9 cellular contexts compared by ENCODE assay signal in the genomic region with DNA sequence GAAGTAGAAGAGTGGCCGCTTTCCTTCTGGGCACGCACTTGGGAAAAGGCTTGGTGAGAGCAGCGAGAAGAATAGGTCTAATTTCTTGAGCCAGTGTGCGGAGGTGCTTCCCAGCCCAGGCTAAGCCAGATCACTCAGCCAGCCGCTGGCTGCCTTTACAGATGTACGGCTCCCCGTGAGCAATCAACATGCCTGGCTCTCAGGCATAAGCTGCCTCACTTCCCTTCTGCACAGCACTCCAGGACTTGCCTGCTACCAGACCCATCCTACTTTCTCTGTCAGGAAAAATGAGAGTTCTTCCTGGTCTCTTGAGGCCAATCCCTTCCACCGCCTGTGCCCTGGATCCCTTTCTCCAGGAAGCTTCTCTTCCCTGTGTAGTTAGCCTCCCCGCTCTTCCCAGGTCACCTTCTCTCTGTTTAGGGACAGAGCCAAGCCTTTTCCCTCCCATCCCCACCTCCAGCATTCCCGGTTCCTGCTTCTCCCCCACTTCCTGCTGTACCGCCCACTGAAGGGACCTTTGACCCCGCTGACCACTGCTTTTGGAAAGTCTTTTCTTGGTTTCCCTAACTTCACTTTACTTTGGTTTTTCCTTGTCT. TPM values are rescaled to one million over a fixed set of nuclear protein-coding genes. Genes with fewer than 3 reads are reported as not detected.
DNase-seq lines count a peak whose midpoint lies in the region; ATAC-seq and TF ChIP-seq lines count a peak whose summit lies in the region.
"Had no signal": no experiment of that assay in that cellular context is flagged by ENCODE, and none has a peak within 500 bp of the region (broad histone marks: within the 10 kb centered on the region; RNA-seq: fewer than 3 reads in every experiment).

No MANE protein-coding gene starts in this region.

- H3K27ac ChIP-seq in A673 (ENCODE audit: low read depth, low read length, poor library complexity, severe bottlenecking) (peak overlapping the region; percentile 91), HEK293 (ENCODE audit: extremely low read depth, low read depth, low read length) (no peak overlapping the region; the same call in 1 of the 2 replicates), right lobe of liver (peak overlapping the region; percentile 97 to 100 (median 98)), ascending aorta (no peak overlapping the region)

- no peak for ATAC-seq in activated naive CD8-positive, alpha-beta T cell treated with anti-CD3 and anti-CD28 coated beads, Interleukin-2, amount 10 ng/mL, durations not matched to agents 7 days and 5 days (ENCODE audit: low read depth)
- peak; percentile 38 to 62 (median 62) for ATAC-seq in right lobe of liver
- no peak for ATAC-seq in GM19467 (IDR thresholded peaks at IDR 0.05; ENCODE audit: unreplicated experiment)

- peak; percentile 42 for DNase-seq in A673 (ENCODE audit: low spot score)
- DNase-seq in activated naive CD8-positive, alpha-beta T cell treated with anti-CD3 and anti-CD28 coated beads, Interleukin-2, amount 10 ng/mL, durations not matched to agents 7 days and 5 days = no peak
- DNase-seq in right lobe of liver = peak in 2 of 3 donors; percentile 68 to 74
- DNase-seq in GOT3 (lab: John Stamatoyannopoulos, UW) = no peak
- DNase-seq in ascending aorta (ENCODE audit: low spot score in 2 of 2) = no peak
- DNase-seq in ureter (ENCODE audit: low spot score) = no peak

- H3K4me1 ChIP-seq in A673 (ENCODE audit: insufficient read depth, low read length, poor library complexity, severe bottlenecking) = peaks cover 11% of the 10 kb centered on the region
- no peaks in the 10 kb centered on the region for H3K4me1 ChIP-seq in HEK293 (ENCODE audit: control insufficient read depth, insufficient read depth, low read length)
- H3K4me1 ChIP-seq in right lobe of liver = peaks cover 0 to 40% (median 16%) of the 10 kb centered on the region in 4 donors
- peaks cover 0 to 9% of the 10 kb centered on the region in 2 donors for H3K4me1 ChIP-seq in ascending aorta

- TF ChIP-seq CTCF in A673 (conservative IDR thresholded peaks at IDR 0.05; ENCODE audit: low read depth, low read length) (no peak), HEK293 (tag by site-specific recombination; IDR thresholded peaks at IDR 0.05) (no peak), right lobe of liver (IDR thresholded peaks at IDR 0.05) (no peak), ascending aorta (IDR thresholded peaks at IDR 0.05) (no peak)

- peaks cover 12% of the 10 kb centered on the region for H3K36me3 Mint-ChIP-seq in activated naive CD8-positive, alpha-beta T cell treated with anti-CD3 and anti-CD28 coated beads, Interleukin-2, amount 10 ng/mL, durations not matched to agents 7 days and 5 days

- peaks cover 34% of the 10 kb centered on the region for H3K36me3 ChIP-seq in A673 (ENCODE audit: insufficient read depth, low read length, poor library complexity, severe bottlenecking)
- peaks cover 8 to 52% of the 10 kb centered on the region in 2 experiments for H3K36me3 ChIP-seq in HEK293 (ENCODE audit: control insufficient read depth in 2 of 2, insufficient read depth in 1 of 2, low read length in 2 of 2)
- peaks cover 0 to 14% (median under 1%) of the 10 kb centered on the region in 4 donors for H3K36me3 ChIP-seq in right lobe of liver
- no peaks in the 10 kb centered on the region for H3K36me3 ChIP-seq in ascending aorta

- TF ChIP-seq POLR2A in right lobe of liver (IDR thresholded peaks at IDR 0.05) = peak; percentile 81

- H3K9me3 ChIP-seq in A673 (ENCODE audit: low read depth, low read length, poor library complexity, severe bottlenecking) (no peaks in the 10 kb centered on the region), HEK293 (ENCODE audit: control insufficient read depth, insufficient read depth, low read depth, low read length) (no peaks in the 10 kb centered on the region), right lobe of liver (no peaks in the 10 kb centered on the region), ascending aorta (no peaks in the 10 kb centered on the region)

- H3K27ac Mint-ChIP-seq in activated naive CD8-positive, alpha-beta T cell treated with anti-CD3 and anti-CD28 coated beads, Interleukin-2, amount 10 ng/mL, durations not matched to agents 7 days and 5 days = peak overlapping the region; percentile 98

- intact Hi-C loops in A673 (cut with micrococcal nuclease; ENCODE audit: unreplicated experiment) = no loop called here
- intact Hi-C loops in right lobe of liver (cut with DNase I) = no loop called here
- intact Hi-C loops in ascending aorta (cut with DNase I) = no loop called here

- H3K4me1 Mint-ChIP-seq in activated naive CD8-positive, alpha-beta T cell treated with anti-CD3 and anti-CD28 coated beads, Interleukin-2, amount 10 ng/mL, durations not matched to agents 7 days and 5 days = peaks cover 21% of the 10 kb centered on the region

- H3K4me3 ChIP-seq in A673 (ENCODE audit: low read depth, low read length, poor library complexity, severe bottlenecking) (peak overlapping the region; percentile 87), HEK293 (ENCODE audit: low read depth, low read length) (peak overlapping the region; percentile 80), right lobe of liver (peak overlapping the region; percentile 70 to 82 (median 78)), ascending aorta (peak overlapping the region in 1 of 2 donors; percentile 65)

- H3K27me3 ChIP-seq in A673 (replicated peaks; ENCODE audit: insufficient read depth, low read depth, low read length, poor library complexity) (no peaks in the 10 kb centered on the region), right lobe of liver (no peaks in the 10 kb centered on the region), ascending aorta (no peaks in the 10 kb centered on the region)

- peak overlapping the region; percentile 99 for H3K4me3 Mint-ChIP-seq in activated naive CD8-positive, alpha-beta T cell treated with anti-CD3 and anti-CD28 coated beads, Interleukin-2, amount 10 ng/mL, durations not matched to agents 7 days and 5 days

- POLR2A ChIA-PET in A673 (lab: Charles Lee; ENCODE audit: low non-redundant PET) = no interaction called here
- POLR2A ChIA-PET in HEK293 (lab: Yijun Ruan, JAX) = no interaction called here
- POLR2A ChIA-PET in activated naive CD8-positive, alpha-beta T cell treated with anti-CD3 and anti-CD28 coated beads, Interleukin-2, amount 10 ng/mL, durations not matched to agents 7 days and 5 days (lab: Charles Lee) = interaction anchor here (1.4 to 1.6 kb wide), 4 partner anchors 44 to 431 kb away, joined by 3 to 9 read pairs (median 4); partner anchors contain the start of gene REPIN1

- 28% methylated on average over 7 of the region's 12 CpGs for WGBS in right lobe of liver (ENCODE audit: insufficient coverage, low coverage, low lambda C conversion rate, missing lambda C conversion rate)

- CTCF ChIA-PET in A673 (lab: Charles Lee) = no interaction called here
- CTCF ChIA-PET in HEK293 (lab: Yijun Ruan, JAX) = no interaction called here

- no peaks in the 10 kb centered on the region for H3K27me3 Mint-ChIP-seq in activated naive CD8-positive, alpha-beta T cell treated with anti-CD3 and anti-CD28 coated beads, Interleukin-2, amount 10 ng/mL, durations not matched to agents 7 days and 5 days

- no TSS peak for BruUV-seq in A673 (replicated peaks; lab: Mats Ljungman, UMichigan)

- no peaks in the 10 kb centered on the region for H3K9me3 Mint-ChIP-seq in activated naive CD8-positive, alpha-beta T cell treated with anti-CD3 and anti-CD28 coated beads, Interleukin-2, amount 10 ng/mL, durations not matched to agents 7 days and 5 days

TF ChIP-seq in HEK293, 187 proteins besides CTCF, POLR2A, EP300 and RAD21:
- TF ChIP-seq ZNF558 (tag by site-specific recombination; IDR thresholded peaks at IDR 0.05) = no peak
- TF ChIP-seq ZBTB17 (tag by site-specific recombination; IDR thresholded peaks at IDR 0.05) = peak; percentile 10; the same call in 1 of the 2 replicates
- peak; percentile 62 for TF ChIP-seq PRDM1 (tag by site-specific recombination; IDR thresholded peaks at IDR 0.05)
- TF ChIP-seq ZNF341 (tag by site-specific recombination; IDR thresholded peaks at IDR 0.05; ENCODE audit: low read depth) = peak; percentile 55

RNA-seq across cellular contexts. Expression of gene ACTR3C, which starts 1.1 kb away (rescaled TPM):
- 4.5 TPM in 2 replicates for total RNA-seq in A673 (2021)
- 1 to 10 TPM; 6.4 to 7.0 TPM for total RNA-seq in activated naive CD8-positive, alpha-beta T cell treated with anti-CD3 and anti-CD28 coated beads, Interleukin-2, amount 10 ng/mL, durations not matched to agents 7 days and 5 days
- total RNA-seq in right lobe of liver = 10 to 100 TPM; 30.0 to 36.5 (median 32.7) TPM
- 0.11 TPM for total RNA-seq in ascending aorta
- total RNA-seq in ureter = 18.2 TPM

RNA-seq across cellular contexts. Expression of gene LRRC61, which starts 1.3 kb away (rescaled TPM):
- total RNA-seq in A673 (2021) = 48.1 and 48.5 TPM in 2 replicates
- total RNA-seq in activated naive CD8-positive, alpha-beta T cell treated with anti-CD3 and anti-CD28 coated beads, Interleukin-2, amount 10 ng/mL, durations not matched to agents 7 days and 5 days = 10 to 100 TPM; 16.6 to 17.2 TPM
- total RNA-seq in right lobe of liver = 10 to 100 TPM; 13.0 to 33.0 (median 19.1) TPM
- total RNA-seq in ascending aorta = 14.7 TPM
- 14.1 TPM for total RNA-seq in ureter

RNA-seq across cellular contexts. Expression of gene RARRES2, which starts 17.0 kb away (rescaled TPM):
- total RNA-seq in A673 (2021) (not detected in 2 replicates), right lobe of liver (100 to 1,000 TPM; 552 to 948 (median 788) TPM), ascending aorta (144 TPM), ureter (91.0 TPM)
- total RNA-seq in activated naive CD8-positive, alpha-beta T cell treated with anti-CD3 and anti-CD28 coated beads, Interleukin-2, amount 10 ng/mL, durations not matched to agents 7 days and 5 days = not detected
- total RNA-seq: mononuclear cell had no signal

RNA-seq across cellular contexts. Expression of gene REPIN1, which starts 44.2 kb away (rescaled TPM):
- total RNA-seq in A673 (2021) = 113 and 114 TPM in 2 replicates
- 10 to 100 TPM; 53.4 to 57.5 TPM for total RNA-seq in activated naive CD8-positive, alpha-beta T cell treated with anti-CD3 and anti-CD28 coated beads, Interleukin-2, amount 10 ng/mL, durations not matched to agents 7 days and 5 days
- 100 to 1,000 TPM in 2 of 6 experiments, 10 to 100 TPM in 4; 56.2 to 133 (median 73.5) TPM for total RNA-seq in right lobe of liver
- total RNA-seq in ascending aorta = 123 TPM
- total RNA-seq in ureter = 117 TPM

RNA-seq across cellular contexts. Expression of gene ZNF775, which starts 54.7 kb away (rescaled TPM):
- total RNA-seq in A673 (2021) = 12.1 and 14.3 TPM in 2 replicates
- total RNA-seq in activated naive CD8-positive, alpha-beta T cell treated with anti-CD3 and anti-CD28 coated beads, Interleukin-2, amount 10 ng/mL, durations not matched to agents 7 days and 5 days = 1 to 10 TPM; 5.4 to 6.4 TPM
- total RNA-seq in right lobe of liver = 1 to 10 TPM in 3 of 6 experiments, under 1 TPM in 3; 0.44 to 1.6 (median 0.96) TPM
- 17.1 TPM for total RNA-seq in ascending aorta
- total RNA-seq in ureter = 3.6 TPM

Comparison
In these comparisons a context has a peak if more than half of its experiments do, and no peak if none do; other contexts are left out.
1. DNase-seq: peak in A673 (single experiment) and right lobe of liver (2 of 3); none in activated naive CD8-positive, alpha-beta T cell treated with anti-CD3 and anti-CD28 coated beads, Interleukin-2, amount 10 ng/mL, durations not matched to agents 7 days and 5 days (single experiment), GOT3 (single experiment), ascending aorta (0 of 2) and ureter (single experiment).
2. H3K27ac ChIP-seq: peak in A673 (single experiment) and right lobe of liver (3 of 3); none in HEK293 (single experiment) and ascending aorta (0 of 2).
3. ATAC-seq: peak in right lobe of liver (4 of 4); none in activated naive CD8-positive, alpha-beta T cell treated with anti-CD3 and anti-CD28 coated beads, Interleukin-2, amount 10 ng/mL, durations not matched to agents 7 days and 5 days (single experiment) and GM19467 (single experiment).
4. RNA of gene RARRES2, which starts 17.0 kb away (total RNA-seq): 552 to 948 TPM in right lobe of liver, 144 TPM in ascending aorta (single experiment) and 91.0 TPM in ureter (single experiment); not detected in A673 and not detected in activated naive CD8-positive, alpha-beta T cell treated with anti-CD3 and anti-CD28 coated beads, Interleukin-2, amount 10 ng/mL, durations not matched to agents 7 days and 5 days; every median in the first group is over 10 times any median in the second.